ENCODE assay signal across 13 cellular contexts in the genomic region with DNA sequence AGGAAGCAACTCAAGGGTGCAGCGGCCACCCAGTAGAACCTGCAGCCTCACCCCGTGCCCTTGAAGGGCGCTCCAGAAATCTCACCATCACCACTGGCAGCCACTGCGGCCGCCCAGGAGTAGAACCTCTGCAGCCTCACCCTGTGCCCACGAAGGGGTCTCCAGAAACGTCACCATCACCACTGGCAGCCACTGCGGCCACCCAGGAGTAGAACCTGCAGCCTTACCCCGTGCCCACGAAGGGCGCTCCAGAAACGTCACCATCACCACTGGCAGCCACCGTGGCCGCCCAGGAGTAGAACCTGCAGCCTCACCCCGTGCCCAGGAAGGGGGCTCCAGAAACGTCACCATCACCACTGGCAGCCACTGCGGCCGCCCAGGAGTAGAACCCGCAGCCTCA.
DNase-seq lines count a peak whose midpoint lies in the region.
"Had no signal": no experiment of that assay in that cellular context is flagged by ENCODE, and none has a peak within 500 bp of the region (broad histone marks: within the 10 kb centered on the region; RNA-seq: fewer than 3 reads in every experiment).

No MANE protein-coding gene starts in this region.

- peak; percentile 5 for DNase-seq in activated effector memory CD4-positive, alpha-beta T cell treated with anti-CD3 and anti-CD28 coated beads, Interleukin-2, amount 50 U/mL, for 16 hours
- DNase-seq in activated effector memory CD4-positive, alpha-beta T cell treated with Interleukin-2 at 50 U/mL for 16 hours = no peak
- peak; percentile 29 for DNase-seq in islet precursor cell
- DNase-seq in ureter (ENCODE audit: low spot score) = peak; percentile 6
- no peak for DNase-seq in retina
- no peak for DNase-seq in AG20443 (ENCODE audit: low spot score)
- DNase-seq: AML-193; BE2C; CD4-positive, CD25-positive, alpha-beta regulatory T cell; DMS 273 treated with DMSO at 0.1 percent for 48 hours; EL; GDM1; HFFc6 had no signal

Comparison
In these comparisons a context has a peak if more than half of its experiments do, and no peak if none do; other contexts are left out.
1. DNase-seq: peak in activated effector memory CD4-positive, alpha-beta T cell treated with anti-CD3 and anti-CD28 coated beads, Interleukin-2, amount 50 U/mL, for 16 hours (single experiment), islet precursor cell (single experiment) and ureter (single experiment); none in activated effector memory CD4-positive, alpha-beta T cell treated with Interleukin-2 at 50 U/mL for 16 hours (single experiment), retina (single experiment) and AG20443 (single experiment).